In genomic region chr1:116630057-116630456, GRCh38 we compare ENCODE assay signal across 7 cellular contexts. TPM values are rescaled to one million over a fixed set of nuclear protein-coding genes. Genes with fewer than 3 reads are reported as not detected.
DNase-seq lines count a peak whose midpoint lies in the region; TF ChIP-seq lines count a peak whose summit lies in the region.
"Not testable (repeated sequence)": the region's sequence is repeated elsewhere in the genome, so short reads cannot be mapped to it uniquely, and the experiment has no call there.

No MANE protein-coding gene starts in this region.

- H3K9me2 ChIP-seq in Loucy (replicated peaks; ENCODE audit: low read depth, low read length); OCI-LY7 (ENCODE audit: insufficient read depth, low read length): not testable (repeated sequence)

- H3K4me3 ChIP-seq in Caco-2 (ENCODE audit: low read depth, low read length); Loucy (ENCODE audit: low read length, poor library complexity, severe bottlenecking); OCI-LY7 (ENCODE audit: low read depth, low read length, poor library complexity, severe bottlenecking); brain microvascular endothelial cell (ENCODE audit: low read depth, low read length): not testable (repeated sequence)

- not testable (repeated sequence) for BruUV-seq in Caco-2 (replicated peaks; lab: Mats Ljungman, UMichigan); OCI-LY7 (replicated peaks; lab: Mats Ljungman, UMichigan)

- H3K27ac ChIP-seq in OCI-LY7 (ENCODE audit: low read depth, low read length, poor library complexity, severe bottlenecking); brain microvascular endothelial cell: not testable (repeated sequence)

- H3K4me2 ChIP-seq in Loucy (ENCODE audit: low read depth, low read length, poor library complexity, severe bottlenecking); OCI-LY7 (ENCODE audit: low read length): not testable (repeated sequence)

- CTCF ChIA-PET in Caco-2 (lab: Charles Lee); OCI-LY7 (lab: Charles Lee; ENCODE audit: unreplicated experiment): not testable (repeated sequence)

- TF ChIP-seq CTCF in Caco-2 (IDR thresholded peaks at IDR 0.05; ENCODE audit: insufficient read depth in 1 of 2, low read depth in 1 of 2, low read length in 1 of 2, severe bottlenecking in 1 of 2, unreplicated experiment in 1 of 2): not testable (repeated sequence)
- TF ChIP-seq CTCF in GM12873 (IDR thresholded peaks at IDR 0.05; ENCODE audit: insufficient read depth, low read depth, low read length, missing control alignments) (peak; percentile 46), Loucy (conservative IDR thresholded peaks at IDR 0.05; ENCODE audit: low read length) (peak; percentile 40), OCI-LY7 (conservative IDR thresholded peaks at IDR 0.05; ENCODE audit: low read length) (peak; percentile 37), brain microvascular endothelial cell (IDR thresholded peaks at IDR 0.05; ENCODE audit: low read depth, low read length, missing control alignments) (peak; percentile 28), glutamatergic neuron (IDR thresholded peaks at IDR 0.05; ENCODE audit: partially characterized antibody, unreplicated experiment) (peak; percentile 32), osteocyte (IDR thresholded peaks at IDR 0.05) (peak; percentile 20)

- in situ Hi-C loops in brain microvascular endothelial cell (cut with HindIII; ENCODE audit: low pct_ligation_motif_present, low sequenced_read_pairs): not testable (repeated sequence)

- not testable (repeated sequence) for H3K27me3 ChIP-seq in Caco-2 (replicated peaks; ENCODE audit: control insufficient read depth, insufficient read depth, low read length); Loucy (ENCODE audit: insufficient read depth, low read length, poor library complexity, severe bottlenecking); brain microvascular endothelial cell (replicated peaks)

- POLR2A ChIA-PET in Caco-2 (lab: Charles Lee); OCI-LY7 (lab: Charles Lee): not testable (repeated sequence)

- DNase-seq in Caco-2; OCI-LY7 (ENCODE audit: low spot score); brain microvascular endothelial cell; glutamatergic neuron; osteocyte (ENCODE audit: extremely low spot score, unreplicated experiment): not testable (repeated sequence)

- H3K4me1 ChIP-seq in Caco-2: peaks cover 23% of the 10 kb centered on the region
- H3K4me1 ChIP-seq in Loucy (ENCODE audit: insufficient read depth, low read length, poor library complexity, severe bottlenecking); OCI-LY7 (ENCODE audit: insufficient read depth, low read length, poor library complexity, severe bottlenecking): not testable (repeated sequence)

- H3K4me3 Mint-ChIP-seq in Caco-2 (ENCODE audit: unreplicated experiment); glutamatergic neuron (ENCODE audit: unreplicated experiment); osteocyte (ENCODE audit: unreplicated experiment): not testable (repeated sequence)

- not testable (repeated sequence) for H4K20me1 ChIP-seq in Loucy (ENCODE audit: insufficient read depth, low read length, poor library complexity, severe bottlenecking); OCI-LY7 (ENCODE audit: insufficient read depth, low read length)

- H2AFZ ChIP-seq in Loucy (ENCODE audit: low read length); OCI-LY7 (ENCODE audit: low read length): not testable (repeated sequence)

- H3K9me3 ChIP-seq in Caco-2; Loucy (ENCODE audit: insufficient read depth, low read depth, low read length); OCI-LY7 (ENCODE audit: low read length): not testable (repeated sequence)

- not testable (repeated sequence) for H3K36me3 Mint-ChIP-seq in Caco-2 (ENCODE audit: insufficient read depth, unreplicated experiment); glutamatergic neuron (ENCODE audit: unreplicated experiment); osteocyte (ENCODE audit: unreplicated experiment)

- H3K27me3 Mint-ChIP-seq in Caco-2 (ENCODE audit: insufficient read depth, unreplicated experiment); glutamatergic neuron (ENCODE audit: unreplicated experiment); osteocyte (ENCODE audit: unreplicated experiment): not testable (repeated sequence)

- not testable (repeated sequence) for H3K9ac ChIP-seq in Loucy (ENCODE audit: low read depth, low read length, poor library complexity, severe bottlenecking)

- intact Hi-C loops in Caco-2 (cut with micrococcal nuclease; ENCODE audit: unreplicated experiment); OCI-LY7 (cut with micrococcal nuclease; ENCODE audit: unreplicated experiment): not testable (repeated sequence)

- H3K27ac Mint-ChIP-seq in Caco-2 (ENCODE audit: unreplicated experiment): peak overlapping the region; percentile 64
- H3K27ac Mint-ChIP-seq in glutamatergic neuron (ENCODE audit: unreplicated experiment); osteocyte (ENCODE audit: unreplicated experiment): not testable (repeated sequence)

- not testable (repeated sequence) for H3K79me2 ChIP-seq in Loucy (ENCODE audit: insufficient read depth, low read length); OCI-LY7 (ENCODE audit: insufficient read depth, low read depth, low read length)

- H3K9me3 Mint-ChIP-seq in Caco-2 (ENCODE audit: unreplicated experiment); glutamatergic neuron (ENCODE audit: unreplicated experiment); osteocyte (ENCODE audit: unreplicated experiment): not testable (repeated sequence)

- H3K4me1 Mint-ChIP-seq in Caco-2 (ENCODE audit: low read depth, unreplicated experiment) (peaks cover 37% of the 10 kb centered on the region), glutamatergic neuron (ENCODE audit: low read depth, unreplicated experiment) (peaks cover 52% of the 10 kb centered on the region)
- not testable (repeated sequence) for H3K4me1 Mint-ChIP-seq in osteocyte (ENCODE audit: unreplicated experiment)

- H3F3A ChIP-seq in Loucy (ENCODE audit: low read depth): not testable (repeated sequence)

- not testable (repeated sequence) for H3K36me3 ChIP-seq in Caco-2 (ENCODE audit: control insufficient read depth, insufficient read depth, low read length); Loucy (ENCODE audit: insufficient read depth, low read length); OCI-LY7 (ENCODE audit: insufficient read depth, low read length); brain microvascular endothelial cell (replicated peaks)

RNA-seq across cellular contexts. Expression of gene IGSF3, which starts 37.5 kb away (rescaled TPM):
- total RNA-seq in Caco-2 (2022) (21.8 and 24.0 TPM in 2 replicates), OCI-LY7 (2022) (not detected in 2 replicates), glutamatergic neuron (ENCODE audit: unreplicated experiment) (110 TPM), osteocyte (43.2 and 51.7 TPM in 2 replicates)
- not detected in 2 replicates for total RNA-seq in OCI-LY7 (2014; rRNA removed; shearing (Covaris generic))

RNA-seq across cellular contexts. Expression of gene CD58, which starts 59.2 kb away (rescaled TPM):
- total RNA-seq in Caco-2 (2022) (5.6 and 7.6 TPM in 2 replicates), OCI-LY7 (2022) (1.8 and 3.3 TPM in 2 replicates), glutamatergic neuron (ENCODE audit: unreplicated experiment) (8.0 TPM), osteocyte (11.0 and 11.1 TPM in 2 replicates)
- not detected in 2 replicates for total RNA-seq in OCI-LY7 (2014; rRNA removed; shearing (Covaris generic))

Comparison
In these comparisons a context has a peak if more than half of its experiments do, and no peak if none do; other contexts are left out.
1. RNA of gene IGSF3, which starts 37.5 kb away (total RNA-seq): 110 TPM in glutamatergic neuron (single experiment), 43.2 to 51.7 TPM in osteocyte and 21.8 to 24.0 TPM in Caco-2; not detected in OCI-LY7; every median in the first group is over 10 times any median in the second.